Comparison of ENCODE assay signal across 15 cellular contexts in the genomic region with DNA sequence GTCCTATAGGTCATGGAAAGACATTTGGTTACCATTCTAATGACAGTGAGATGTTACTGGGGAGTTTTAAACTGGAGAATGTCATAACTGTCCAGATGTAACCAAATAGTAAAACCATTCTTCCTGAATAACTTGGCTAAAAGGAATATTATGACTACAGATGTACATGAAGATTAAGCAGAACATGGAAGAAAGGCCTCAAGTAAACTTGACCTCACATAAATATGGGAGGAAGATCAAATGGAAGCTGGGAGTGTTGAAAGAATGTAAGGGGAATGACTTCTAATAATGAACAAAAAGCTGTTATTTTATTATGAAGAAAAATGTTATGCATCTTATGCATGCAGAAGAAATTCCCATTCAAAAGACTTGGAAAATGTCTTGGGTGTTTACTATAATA.
A peak's percentile ranks its signal among the peaks of the same experiment; 100 is the strongest.
DNase-seq lines count a peak whose midpoint lies in the region; ATAC-seq, FAIRE-seq and TF ChIP-seq lines count a peak whose summit lies in the region.
"Had no signal": no experiment of that assay in that cellular context is flagged by ENCODE, and none has a peak within 500 bp of the region (broad histone marks: within the 10 kb centered on the region; RNA-seq: fewer than 3 reads in every experiment).

No MANE protein-coding gene starts in this region.

- H3K9me2 ChIP-seq in GM23338 (ENCODE audit: insufficient read depth) = no peaks in the 10 kb centered on the region

- H3K36me3 Mint-ChIP-seq in HFFc6 (ENCODE audit: low read depth) = peaks cover 13% of the 10 kb centered on the region
- H3K36me3 Mint-ChIP-seq in GM23338 (ENCODE audit: low read depth) = no peaks in the 10 kb centered on the region
- H3K36me3 Mint-ChIP-seq: CD8-positive, alpha-beta T cell had no signal

- no peaks in the 10 kb centered on the region for H3K9me1 ChIP-seq in keratinocyte (ENCODE audit: control insufficient read depth, extremely low read depth, insufficient read depth, low read length)

- peak overlapping the region; percentile 5; the same call in 1 of the 2 replicates for H3K27ac Mint-ChIP-seq in HFFc6
- no peak overlapping the region for H3K27ac Mint-ChIP-seq in GM23338
- H3K27ac Mint-ChIP-seq: CD8-positive, alpha-beta T cell had no signal

- no peak for TF ChIP-seq CTCF in HFFc6 (IDR thresholded peaks at IDR 0.05)
- TF ChIP-seq CTCF in brain microvascular endothelial cell (IDR thresholded peaks at IDR 0.05; ENCODE audit: low read depth, low read length, missing control alignments) = no peak
- TF ChIP-seq CTCF in keratinocyte (optimal IDR thresholded peaks at IDR 0.05 in 1 of 3, IDR thresholded peaks at IDR 0.05 in 1 of 3, conservative IDR thresholded peaks at IDR 0.05 in 1 of 3; ENCODE audit: extremely low read depth in 1 of 3, insufficient read depth in 2 of 3, low read length in 3 of 3) = no peak
- TF ChIP-seq CTCF in transverse colon (IDR thresholded peaks at IDR 0.05) = no peak
- TF ChIP-seq CTCF in lower leg skin (IDR thresholded peaks at IDR 0.05) = no peak
- TF ChIP-seq CTCF in GM23338 (conservative IDR thresholded peaks at IDR 0.05; ENCODE audit: low read depth in 2 of 2) = no peak

- DNase-seq in HFFc6 (no peak), brain microvascular endothelial cell (no peak), keratinocyte (ENCODE audit: low read depth, low spot score) (no peak), transverse colon (no peak), lower leg skin (ENCODE audit: low spot score in 2 of 2) (no peak), GM23338 (ENCODE audit: low spot score) (no peak)
- DNase-seq: ACHN; BE2C; CD8-positive, alpha-beta T cell; KG1; NCI-H1092; NCI-H1694; NCI-H2107; NCI-H526 had no signal

- no peaks in the 10 kb centered on the region for H3K27me3 Mint-ChIP-seq in HFFc6 (ENCODE audit: insufficient read depth)
- H3K27me3 Mint-ChIP-seq in GM23338 (ENCODE audit: insufficient read depth, low read depth, poor library complexity) = no peaks in the 10 kb centered on the region

- H3K4me1 ChIP-seq in keratinocyte (ENCODE audit: control insufficient read depth, extremely low read depth, insufficient read depth, low read length) (peaks cover 29% of the 10 kb centered on the region), transverse colon (peaks cover 4 to 52% (median 22%) of the 10 kb centered on the region in 4 donors), GM23338 (ENCODE audit: insufficient read depth) (peaks cover 22% of the 10 kb centered on the region)
- H3K4me1 ChIP-seq: BE2C had no signal

- H3K9me3 Mint-ChIP-seq in HFFc6 (peaks cover 9% of the 10 kb centered on the region), GM23338 (no peaks in the 10 kb centered on the region)
- H3K9me3 Mint-ChIP-seq: CD8-positive, alpha-beta T cell had no signal

- H3K36me3 ChIP-seq in brain microvascular endothelial cell (replicated peaks) (no peaks in the 10 kb centered on the region), keratinocyte (ENCODE audit: control insufficient read depth in 2 of 2, extremely low read depth in 1 of 2, insufficient read depth in 2 of 2, low read length in 2 of 2) (no peaks in the 10 kb centered on the region), transverse colon (no peaks in the 10 kb centered on the region), GM23338 (ENCODE audit: insufficient read depth) (no peaks in the 10 kb centered on the region)
- H3K36me3 ChIP-seq: BE2C had no signal

- no peak overlapping the region for H3K4me3 ChIP-seq in brain microvascular endothelial cell (ENCODE audit: low read depth, low read length)
- no peak overlapping the region for H3K4me3 ChIP-seq in keratinocyte (ENCODE audit: control insufficient read depth in 2 of 3, extremely low read depth in 1 of 3, insufficient read depth in 2 of 3, low read depth in 1 of 3, low read length in 3 of 3)
- H3K4me3 ChIP-seq in transverse colon = peak overlapping the region in 1 of 4 donors; percentile 36
- no peak overlapping the region for H3K4me3 ChIP-seq in lower leg skin (ENCODE audit: low read depth, poor library complexity, severe bottlenecking)
- no peak overlapping the region for H3K4me3 ChIP-seq in GM23338

- intact Hi-C loops in transverse colon (cut with DNase I; ENCODE audit: low total_unique reads) = no loop called here
- intact Hi-C loops in lower leg skin (cut with DNase I; ENCODE audit: low total_unique reads) = no loop called here

- H3K4me1 Mint-ChIP-seq in HFFc6 (ENCODE audit: low read depth) (peaks cover 71% of the 10 kb centered on the region), GM23338 (peaks cover 18% of the 10 kb centered on the region)

- H4K20me1 ChIP-seq in keratinocyte (ENCODE audit: control insufficient read depth, extremely low read depth, insufficient read depth, low read length) (no peaks in the 10 kb centered on the region), GM23338 (replicated peaks; ENCODE audit: insufficient read depth) (no peaks in the 10 kb centered on the region)

- H3F3A ChIP-seq in GM23338 (replicated peaks; ENCODE audit: low read depth) = no peaks in the 10 kb centered on the region

- in situ Hi-C loops in brain microvascular endothelial cell (cut with HindIII; ENCODE audit: low pct_ligation_motif_present, low sequenced_read_pairs) = loop anchor here (10.0 kb wide), 1 partner anchor 302 kb away; no protein-coding TSS in a partner anchor
- in situ Hi-C loops in transverse colon (cut with MboI; ENCODE audit: low pct_ligation_motif_present in 1 of 4, low pct_unique_long_range_greater_than_20kb in 1 of 4, low sequenced_read_pairs in 3 of 4) = loop anchor here in 1 of 4 donors (10.0 kb wide), 1 partner anchor 302 kb away; no protein-coding TSS in a partner anchor

- H3K9me3 ChIP-seq in keratinocyte (ENCODE audit: control insufficient read depth, low read depth, low read length) (peaks cover 4% of the 10 kb centered on the region), transverse colon (no peaks in the 10 kb centered on the region)
- H3K9me3 ChIP-seq: BE2C had no signal

- no peak overlapping the region; the same call in 1 of the 2 replicates for H3K4me3 Mint-ChIP-seq in HFFc6
- H3K4me3 Mint-ChIP-seq in GM23338 = no peak overlapping the region
- H3K4me3 Mint-ChIP-seq: CD8-positive, alpha-beta T cell had no signal

- no peaks in the 10 kb centered on the region for H3K27me3 ChIP-seq in brain microvascular endothelial cell (replicated peaks)
- no peaks in the 10 kb centered on the region for H3K27me3 ChIP-seq in keratinocyte (ENCODE audit: control insufficient read depth, extremely low read depth, insufficient read depth, low read length)
- no peaks in the 10 kb centered on the region for H3K27me3 ChIP-seq in transverse colon
- H3K27me3 ChIP-seq in GM23338 (ENCODE audit: insufficient read depth) = no peaks in the 10 kb centered on the region

- peak; percentile 32 for FAIRE-seq in keratinocyte (lab: Jason Lieb, UNC)

- dilution Hi-C loops in keratinocyte (cut with MboI; ENCODE audit: extremely low pct_ligation_motif_present, low sequenced_read_pairs) = loop anchor here (25.0 kb wide), 1 partner anchor 121 kb away; no protein-coding TSS in a partner anchor

- H3K4me2 ChIP-seq in keratinocyte (ENCODE audit: control insufficient read depth, extremely low read depth, insufficient read depth, low read depth, low read length) (no peak overlapping the region), GM23338 (no peak overlapping the region)

- H3K79me2 ChIP-seq in keratinocyte (ENCODE audit: control insufficient read depth, insufficient read depth, low read length) = no peaks in the 10 kb centered on the region
- H3K79me2 ChIP-seq in GM23338 (replicated peaks; ENCODE audit: insufficient read depth) = no peaks in the 10 kb centered on the region

- ATAC-seq in GM23338 (no peak), GM18867 (IDR thresholded peaks at IDR 0.05; ENCODE audit: unreplicated experiment) (no peak)
- ATAC-seq: CD8-positive, alpha-beta T cell had no signal

- H2AFZ ChIP-seq in keratinocyte (ENCODE audit: control insufficient read depth, low read length) (no peak overlapping the region), GM23338 (no peak overlapping the region)

- H3K27ac ChIP-seq in brain microvascular endothelial cell (peak overlapping the region; percentile 84), keratinocyte (ENCODE audit: control insufficient read depth, insufficient read depth, low read length) (no peak overlapping the region), transverse colon (peak overlapping the region in 3 of 4 donors; percentile 79 to 83 (median 83)), GM23338 (ENCODE audit: low read depth) (no peak overlapping the region)

- no peak for TF ChIP-seq EP300 in transverse colon (IDR thresholded peaks at IDR 0.05; ENCODE audit: low read depth)

- TF ChIP-seq POLR2A in transverse colon (IDR thresholded peaks at IDR 0.05) (no peak), lower leg skin (IDR thresholded peaks at IDR 0.05) (no peak)

- H3K9ac ChIP-seq in keratinocyte (ENCODE audit: control insufficient read depth, extremely low read depth, insufficient read depth, low read length) = no peak overlapping the region

TF ChIP-seq in GM23338, 12 proteins besides CTCF, POLR2A, EP300 and RAD21 (continues in another document):
- TF ChIP-seq STAT1 (IDR thresholded peaks at IDR 0.05; ENCODE audit: unreplicated experiment) (no peak), ZNF331 (CRISPR knock-in tag; IDR thresholded peaks at IDR 0.05; ENCODE audit: low read depth) (no peak), EZH2 (IDR thresholded peaks at IDR 0.05; ENCODE audit: low read depth, unreplicated experiment) (no peak), JUNB (IDR thresholded peaks at IDR 0.05; ENCODE audit: unreplicated experiment) (no peak), POLR2AphosphoS5 (IDR thresholded peaks at IDR 0.05; ENCODE audit: low read depth) (no peak), CREB1 (CRISPR knock-in tag; IDR thresholded peaks at IDR 0.05; ENCODE audit: low read depth) (no peak), ZNF114 (CRISPR knock-in tag; IDR thresholded peaks at IDR 0.05) (no peak)

Comparison
In these comparisons a context has a peak if more than half of its experiments do, and no peak if none do; other contexts are left out.
1. H3K27ac ChIP-seq: peak in brain microvascular endothelial cell (single experiment) and transverse colon (3 of 4); none in keratinocyte (single experiment) and GM23338 (single experiment).